8 cellular contexts compared by ENCODE assay signal in genomic region chr22:30921108-30921507, GRCh38. TPM values are rescaled to one million over a fixed set of nuclear protein-coding genes. Genes with fewer than 3 reads are reported as not detected.
DNase-seq lines count a peak whose midpoint lies in the region; ATAC-seq lines count a peak whose summit lies in the region.

No MANE protein-coding gene starts in this region.

- H3K4me3 Mint-ChIP-seq in activated CD4-positive, alpha-beta memory T cell treated with anti-CD3 and anti-CD28 coated beads, Interleukin-2, amount 10 ng/mL, durations not matched to agents 7 days and 5 days: peak overlapping the region; percentile 73

- DNase-seq in stimulated activated CD4-positive, alpha-beta T cell treated with anti-CD3 and anti-CD28 coated beads, Interleukin-15, amount 100 ng/mL, for 24 hours: peak; percentile 13
- no peak for DNase-seq in stimulated activated CD4-positive, alpha-beta T cell treated with anti-CD3 and anti-CD28 coated beads, Interleukin-2, amount 100 ng/mL, for 24 hours
- DNase-seq in activated CD4-positive, alpha-beta memory T cell treated with anti-CD3 and anti-CD28 coated beads, Interleukin-2, amount 10 ng/mL, durations not matched to agents 7 days and 5 days: no peak
- DNase-seq in left lobe of liver (ENCODE audit: low spot score): peak; percentile 35
- no peak for DNase-seq in amniotic stem cell (lab: John Stamatoyannopoulos, UW)
- DNase-seq in mesenteric fat pad (ENCODE audit: low spot score): no peak
- DNase-seq in DMS153 (lab: John Stamatoyannopoulos, UW): no peak

- CTCF ChIA-PET in activated CD4-positive, alpha-beta memory T cell treated with anti-CD3 and anti-CD28 coated beads, Interleukin-2, amount 10 ng/mL, durations not matched to agents 7 days and 5 days (lab: Charles Lee): interaction anchor here (0.7 to 4.3 kb wide), 18 partner anchors 10 to 310 kb away, joined by 3 to 52 read pairs (median 6); partner anchors contain the start of genes MORC2, SLC35E4, SMTN and TUG1

- H3K4me1 Mint-ChIP-seq in activated CD4-positive, alpha-beta memory T cell treated with anti-CD3 and anti-CD28 coated beads, Interleukin-2, amount 10 ng/mL, durations not matched to agents 7 days and 5 days: peaks cover 15% of the 10 kb centered on the region

- H3K27ac Mint-ChIP-seq in activated CD4-positive, alpha-beta memory T cell treated with anti-CD3 and anti-CD28 coated beads, Interleukin-2, amount 10 ng/mL, durations not matched to agents 7 days and 5 days: peak overlapping the region; percentile 72

- peaks cover 15% of the 10 kb centered on the region for H3K36me3 Mint-ChIP-seq in activated CD4-positive, alpha-beta memory T cell treated with anti-CD3 and anti-CD28 coated beads, Interleukin-2, amount 10 ng/mL, durations not matched to agents 7 days and 5 days (ENCODE audit: low read depth)

- H3K27me3 Mint-ChIP-seq in activated CD4-positive, alpha-beta memory T cell treated with anti-CD3 and anti-CD28 coated beads, Interleukin-2, amount 10 ng/mL, durations not matched to agents 7 days and 5 days: no peaks in the 10 kb centered on the region

- H3K9me3 Mint-ChIP-seq in activated CD4-positive, alpha-beta memory T cell treated with anti-CD3 and anti-CD28 coated beads, Interleukin-2, amount 10 ng/mL, durations not matched to agents 7 days and 5 days: no peaks in the 10 kb centered on the region

- POLR2A ChIA-PET in activated CD4-positive, alpha-beta memory T cell treated with anti-CD3 and anti-CD28 coated beads, Interleukin-2, amount 10 ng/mL, durations not matched to agents 7 days and 5 days (lab: Charles Lee): interaction anchor here (0.9 to 5.4 kb wide), 7 partner anchors 19 to 291 kb away, joined by 3 to 41 read pairs (median 7); partner anchors contain the start of genes LIMK2, MORC2, SLC35E4 and TUG1

- peak; percentile 28 for ATAC-seq in left lobe of liver
- ATAC-seq in HG03280 (IDR thresholded peaks at IDR 0.05; ENCODE audit: unreplicated experiment): no peak

RNA-seq across cellular contexts. Expression of gene MORC2, which starts 47.5 kb away (rescaled TPM):
- 10 to 100 TPM; 39.7 to 40.2 TPM for total RNA-seq in activated CD4-positive, alpha-beta memory T cell treated with anti-CD3 and anti-CD28 coated beads, Interleukin-2, amount 10 ng/mL, durations not matched to agents 7 days and 5 days
- total RNA-seq in left lobe of liver (11.9 TPM), mesenteric fat pad (28.7 TPM)

RNA-seq across cellular contexts. Expression of gene TUG1, which starts 48.0 kb away (rescaled TPM):
- 10 to 100 TPM; 71.2 to 72.5 TPM for total RNA-seq in activated CD4-positive, alpha-beta memory T cell treated with anti-CD3 and anti-CD28 coated beads, Interleukin-2, amount 10 ng/mL, durations not matched to agents 7 days and 5 days
- total RNA-seq in left lobe of liver: 18.2 TPM
- total RNA-seq in mesenteric fat pad: 52.2 TPM

Comparison
In these comparisons a context has a peak if more than half of its experiments do, and no peak if none do; other contexts are left out.
1. DNase-seq: peak in stimulated activated CD4-positive, alpha-beta T cell treated with anti-CD3 and anti-CD28 coated beads, Interleukin-15, amount 100 ng/mL, for 24 hours (single experiment) and left lobe of liver (single experiment); none in stimulated activated CD4-positive, alpha-beta T cell treated with anti-CD3 and anti-CD28 coated beads, Interleukin-2, amount 100 ng/mL, for 24 hours (0 of 2), activated CD4-positive, alpha-beta memory T cell treated with anti-CD3 and anti-CD28 coated beads, Interleukin-2, amount 10 ng/mL, durations not matched to agents 7 days and 5 days (single experiment), amniotic stem cell (single experiment), mesenteric fat pad (single experiment) and DMS153 (single experiment).